Comparison of ENCODE assay signal across 23 cellular contexts in genomic region chr1:5645929-5646328, GRCh38.
"Had no signal": no experiment of that assay in that cellular context is flagged by ENCODE, and none has a peak within 500 bp of the region (broad histone marks: within the 10 kb centered on the region; RNA-seq: fewer than 3 reads in every experiment).

No MANE protein-coding gene starts in this region.

- H3K9me3 Mint-ChIP-seq: mesothelial cell of epicardium, neural crest cell had no signal

- H2AFZ ChIP-seq: hepatocyte, parathyroid adenoma had no signal

- H3K4me2 ChIP-seq: hepatocyte had no signal

- H3K4me3 ChIP-seq: hepatocyte, left ventricle myocardium inferior, lung, right atrium auricular region, right lobe of liver, skin epidermis, suprapubic skin, thoracic aorta, tibial artery, uterus had no signal

- ATAC-seq: right lobe of liver; stimulated activated naive B cell treated with anti-CD40 and anti-IgM and Interleukin-4, amounts not matched to agents 10 μg/mL and 1 μg/mL and 100 μg/mL, for 72 hours; stimulated activated naive CD8-positive, alpha-beta T cell treated with anti-CD3 and anti-CD28 coated beads, Interleukin-15, Interleukin-2, amounts not matched to agents 100 U/mL and 50 U/mL, for 24 hours had no signal

- H3K36me3 Mint-ChIP-seq: mesothelial cell of epicardium; stimulated activated naive B cell treated with anti-CD40 and anti-IgM and Interleukin-4, amounts not matched to agents 10 μg/mL and 1 μg/mL and 100 μg/mL, for 72 hours had no signal

- H3K27me3 ChIP-seq: hepatocyte, right atrium auricular region, right lobe of liver, uterus had no signal

- H3K4me3 Mint-ChIP-seq: mesothelial cell of epicardium; nephron; neural crest cell; stimulated activated naive B cell treated with anti-CD40 and anti-IgM and Interleukin-4, amounts not matched to agents 10 μg/mL and 1 μg/mL and 100 μg/mL, for 72 hours; type B pancreatic cell had no signal

- DNase-seq: left ventricle myocardium inferior; naive B cell; nucleus accumbens; right lobe of liver; stimulated activated CD4-positive, alpha-beta T cell treated with anti-CD3 and anti-CD28 coated beads, Interleukin-12 subunit alpha, Interleukin-12 subunit beta, amount 100 ng/mL, for 4 hours; stimulated activated CD4-positive, alpha-beta T cell treated with anti-CD3 and anti-CD28 coated beads, Interleukin-15, amount 100 ng/mL, for 24 hours; stimulated activated CD4-positive, alpha-beta T cell treated with anti-CD3 and anti-CD28 coated beads, Interleukin-2, amount 100 ng/mL, for 24 hours; stimulated activated CD4-positive, alpha-beta T cell treated with anti-CD3 and anti-CD28 coated beads, Interleukin-4, amount 100 ng/mL, for 1 hour; stimulated activated naive B cell treated with anti-CD40 and anti-IgM and Interleukin-4, amounts not matched to agents 10 μg/mL and 1 μg/mL and 100 μg/mL, for 72 hours; stimulated activated naive CD8-positive, alpha-beta T cell treated with anti-CD3 and anti-CD28 coated beads, Interleukin-15, Interleukin-2, amounts not matched to agents 100 U/mL and 50 U/mL, for 24 hours; tibial artery; uterus had no signal

- H3K36me3 ChIP-seq: left ventricle myocardium inferior, right atrium auricular region, right lobe of liver, suprapubic skin, thoracic aorta, tibial artery, uterus had no signal

- H3K9me3 ChIP-seq: right atrium auricular region, right lobe of liver, suprapubic skin, thoracic aorta, tibial artery, uterus had no signal

- H3K4me1 ChIP-seq: left ventricle myocardium inferior, parathyroid adenoma, right atrium auricular region, right lobe of liver, tibial artery, uterus had no signal

- H3K9ac ChIP-seq: parathyroid adenoma had no signal

- H3K4me1 Mint-ChIP-seq: mesothelial cell of epicardium; nephron; stimulated activated naive B cell treated with anti-CD40 and anti-IgM and Interleukin-4, amounts not matched to agents 10 μg/mL and 1 μg/mL and 100 μg/mL, for 72 hours had no signal

- H3K27ac ChIP-seq: left ventricle myocardium inferior, parathyroid adenoma, right atrium auricular region, right lobe of liver, skin epidermis, suprapubic skin, thoracic aorta, tibial artery, uterus had no signal

- H3K79me2 ChIP-seq: hepatocyte, parathyroid adenoma had no signal

- H3K27ac Mint-ChIP-seq: mesothelial cell of epicardium; stimulated activated naive B cell treated with anti-CD40 and anti-IgM and Interleukin-4, amounts not matched to agents 10 μg/mL and 1 μg/mL and 100 μg/mL, for 72 hours; type B pancreatic cell had no signal
